In the genomic region with DNA sequence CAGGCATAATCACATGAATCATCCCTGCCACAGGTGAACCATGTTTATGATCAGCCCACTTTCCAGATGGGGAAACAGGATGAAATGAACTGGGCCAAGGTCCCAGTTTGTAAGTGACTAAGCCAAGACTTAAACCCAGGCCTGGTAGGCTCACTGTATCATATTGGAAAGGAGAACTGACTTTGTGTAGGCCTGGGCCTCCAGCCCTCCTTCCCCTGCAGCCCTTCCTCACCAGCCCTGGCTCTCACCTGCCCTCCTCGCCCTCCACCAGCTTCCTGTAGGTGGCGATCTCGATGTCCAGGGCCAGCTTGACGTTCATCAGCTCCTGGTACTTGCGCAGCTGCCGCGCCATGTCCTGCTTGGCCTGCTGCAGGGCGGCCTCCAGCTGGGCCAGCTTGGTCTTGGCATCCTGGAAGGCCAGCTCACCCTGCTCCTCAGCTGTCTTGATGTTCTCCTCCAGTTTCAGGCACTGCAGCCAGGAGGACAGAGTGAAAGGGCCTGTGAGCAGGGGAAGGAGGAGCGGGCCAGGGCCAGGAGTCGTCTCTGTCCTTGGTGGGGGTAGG, we compare ENCODE assay signal across 9 cellular contexts. TPM values are rescaled to one million over a fixed set of nuclear protein-coding genes. Genes with fewer than 3 reads are reported as not detected.
A peak's percentile ranks its signal among the peaks of the same experiment; 100 is the strongest.
DNase-seq lines count a peak whose midpoint lies in the region; ATAC-seq and TF ChIP-seq lines count a peak whose summit lies in the region.
"Had no signal": no experiment of that assay in that cellular context is flagged by ENCODE, and none has a peak within 500 bp of the region (broad histone marks: within the 10 kb centered on the region; RNA-seq: fewer than 3 reads in every experiment).

No MANE protein-coding gene starts in this region.

- POLR2A ChIA-PET in BJ (lab: Charles Lee) = no interaction called here

- peak; percentile 45 for TF ChIP-seq CTCF in BJ (IDR thresholded peaks at IDR 0.05; ENCODE audit: insufficient read depth, low read depth, low read length)

- no peak for ATAC-seq in GM19452 (IDR thresholded peaks at IDR 0.05; ENCODE audit: unreplicated experiment)
- ATAC-seq in HG03354 (IDR thresholded peaks at IDR 0.05; ENCODE audit: poor library complexity, severe bottlenecking, unreplicated experiment) = no peak

- H3K36me3 ChIP-seq in BJ (ENCODE audit: control insufficient read depth, insufficient read depth, low read length) = no peaks in the 10 kb centered on the region

- CTCF ChIA-PET in BJ (lab: Yijun Ruan, JAX) = interaction anchor here (0.6 to 2.6 kb wide), 7 partner anchors 9 to 702 kb away, joined by 3 to 17 read pairs (median 5); no protein-coding TSS in a partner anchor

- H3K4me3 ChIP-seq in BJ (ENCODE audit: low read depth, low read length) = no peak overlapping the region
- H3K4me3 ChIP-seq: lung had no signal

- no peaks in the 10 kb centered on the region for H3K27me3 ChIP-seq in BJ (ENCODE audit: control insufficient read depth, insufficient read depth, low read length)

- DNase-seq in BJ (ENCODE audit: low read depth) = no peak
- DNase-seq in H4 (ENCODE audit: low spot score) = peak; percentile 52
- peak; percentile 10 for DNase-seq in SHP77 treated with DMSO at 0.1 percent for 48 hours (lab: John Stamatoyannopoulos, UW)
- peak; percentile 85 for DNase-seq in iPS-NIHi11 (ENCODE audit: low spot score)
- DNase-seq in activated gamma-delta T cell (lab: John Stamatoyannopoulos, UW) = no peak
- no peak for DNase-seq in NK-92 treated with Interleukin-12 subunit alpha and Interleukin-12 subunit beta, amount 100 ng/mL, for 24 hours (lab: John Stamatoyannopoulos, UW)

RNA-seq across cellular contexts. Expression of gene KRT80, which starts 19.8 kb away (rescaled TPM):
- polyA plus RNA-seq in BJ (2011; rRNA removed) = 4.2 and 5.9 TPM in 2 replicates
- polyA minus RNA-seq in BJ (2011; rRNA and poly(A)+ RNA removed) = 3.1 and 4.0 TPM in 2 replicates
- 4.7 and 6.9 TPM in 2 replicates for total RNA-seq in H4 (2014; rRNA removed; shearing (Covaris generic))

Comparison
In these comparisons a context has a peak if more than half of its experiments do, and no peak if none do; other contexts are left out.
1. DNase-seq: peak in H4 (single experiment), SHP77 treated with DMSO at 0.1 percent for 48 hours (single experiment) and iPS-NIHi11 (single experiment); none in BJ (single experiment), activated gamma-delta T cell (single experiment) and NK-92 treated with Interleukin-12 subunit alpha and Interleukin-12 subunit beta, amount 100 ng/mL, for 24 hours (single experiment).